1 cellular context compared by ENCODE assay signal in genomic region chr2:3606028-3606369, GRCh38.
TF ChIP-seq lines count a peak whose summit lies in the region.

No MANE protein-coding gene starts in this region.

TF ChIP-seq in HepG2, 621 proteins besides CTCF, POLR2A, EP300 and RAD21 (continues in another document):
- TF ChIP-seq, protein P1, sequence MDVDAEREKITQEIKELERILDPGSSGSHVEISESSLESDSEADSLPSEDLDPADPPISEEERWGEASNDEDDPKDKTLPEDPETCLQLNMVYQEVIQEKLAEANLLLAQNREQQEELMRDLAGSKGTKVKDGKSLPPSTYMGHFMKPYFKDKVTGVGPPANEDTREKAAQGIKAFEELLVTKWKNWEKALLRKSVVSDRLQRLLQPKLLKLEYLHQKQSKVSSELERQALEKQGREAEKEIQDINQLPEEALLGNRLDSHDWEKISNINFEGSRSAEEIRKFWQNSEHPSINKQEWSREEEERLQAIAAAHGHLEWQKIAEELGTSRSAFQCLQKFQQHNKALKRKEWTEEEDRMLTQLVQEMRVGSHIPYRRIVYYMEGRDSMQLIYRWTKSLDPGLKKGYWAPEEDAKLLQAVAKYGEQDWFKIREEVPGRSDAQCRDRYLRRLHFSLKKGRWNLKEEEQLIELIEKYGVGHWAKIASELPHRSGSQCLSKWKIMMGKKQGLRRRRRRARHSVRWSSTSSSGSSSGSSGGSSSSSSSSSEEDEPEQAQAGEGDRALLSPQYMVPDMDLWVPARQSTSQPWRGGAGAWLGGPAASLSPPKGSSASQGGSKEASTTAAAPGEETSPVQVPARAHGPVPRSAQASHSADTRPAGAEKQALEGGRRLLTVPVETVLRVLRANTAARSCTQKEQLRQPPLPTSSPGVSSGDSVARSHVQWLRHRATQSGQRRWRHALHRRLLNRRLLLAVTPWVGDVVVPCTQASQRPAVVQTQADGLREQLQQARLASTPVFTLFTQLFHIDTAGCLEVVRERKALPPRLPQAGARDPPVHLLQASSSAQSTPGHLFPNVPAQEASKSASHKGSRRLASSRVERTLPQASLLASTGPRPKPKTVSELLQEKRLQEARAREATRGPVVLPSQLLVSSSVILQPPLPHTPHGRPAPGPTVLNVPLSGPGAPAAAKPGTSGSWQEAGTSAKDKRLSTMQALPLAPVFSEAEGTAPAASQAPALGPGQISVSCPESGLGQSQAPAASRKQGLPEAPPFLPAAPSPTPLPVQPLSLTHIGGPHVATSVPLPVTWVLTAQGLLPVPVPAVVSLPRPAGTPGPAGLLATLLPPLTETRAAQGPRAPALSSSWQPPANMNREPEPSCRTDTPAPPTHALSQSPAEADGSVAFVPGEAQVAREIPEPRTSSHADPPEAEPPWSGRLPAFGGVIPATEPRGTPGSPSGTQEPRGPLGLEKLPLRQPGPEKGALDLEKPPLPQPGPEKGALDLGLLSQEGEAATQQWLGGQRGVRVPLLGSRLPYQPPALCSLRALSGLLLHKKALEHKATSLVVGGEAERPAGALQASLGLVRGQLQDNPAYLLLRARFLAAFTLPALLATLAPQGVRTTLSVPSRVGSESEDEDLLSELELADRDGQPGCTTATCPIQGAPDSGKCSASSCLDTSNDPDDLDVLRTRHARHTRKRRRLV (CRISPR knock-in tag; IDR thresholded peaks at IDR 0.05), result peak; percentile 8; the same call in 1 of the 2 replicates
- TF ChIP-seq NFATC3 (CRISPR knock-in tag; IDR thresholded peaks at IDR 0.05) (0 out of 2 replicates have a peak, but pooled peaks have one; percentile 6), FOSL1 (CRISPR knock-in tag; IDR thresholded peaks at IDR 0.05; ENCODE audit: borderline replicate concordance) (no peak), ZGPAT (CRISPR knock-in tag; IDR thresholded peaks at IDR 0.05) (no peak), ELF4 (CRISPR knock-in tag; IDR thresholded peaks at IDR 0.05; ENCODE audit: borderline replicate concordance) (no peak), ZNF788 (CRISPR knock-in tag; IDR thresholded peaks at IDR 0.05; ENCODE audit: borderline replicate concordance) (peak; percentile 35; the same call in 1 of the 2 replicates), ZNF776 (CRISPR knock-in tag; IDR thresholded peaks at IDR 0.05) (peak; percentile 62; the same call in 1 of the 2 replicates), ZNF678 (CRISPR knock-in tag; IDR thresholded peaks at IDR 0.05) (no peak), RBFOX2 (IDR thresholded peaks at IDR 0.05; ENCODE audit: low read depth, low read length) (peak; percentile 41; the same call in 1 of the 2 replicates), SALL1 (CRISPR knock-in tag; IDR thresholded peaks at IDR 0.05) (peak; percentile 1; the same call in 1 of the 2 replicates), SNAI1 (CRISPR knock-in tag; IDR thresholded peaks at IDR 0.05; ENCODE audit: borderline replicate concordance) (peak; percentile 62; the same call in 1 of the 2 replicates), SIX1 (CRISPR knock-in tag; IDR thresholded peaks at IDR 0.05; ENCODE audit: borderline replicate concordance) (no peak), ZSCAN30 (CRISPR knock-in tag; IDR thresholded peaks at IDR 0.05) (0 out of 2 replicates have a peak, but pooled peaks have one; percentile 25), SETDB1 (CRISPR knock-in tag; IDR thresholded peaks at IDR 0.05; ENCODE audit: borderline replicate concordance) (peak; percentile 14; the same call in 1 of the 2 replicates), KAT7 (CRISPR knock-in tag; IDR thresholded peaks at IDR 0.05; ENCODE audit: borderline replicate concordance) (no peak), ZFP90 (CRISPR knock-in tag; IDR thresholded peaks at IDR 0.05; ENCODE audit: borderline replicate concordance) (no peak), KDM5B (CRISPR knock-in tag; IDR thresholded peaks at IDR 0.05; ENCODE audit: borderline replicate concordance) (peak; percentile 59; the same call in 1 of the 2 replicates), ZXDC (CRISPR knock-in tag; IDR thresholded peaks at IDR 0.05) (no peak), SP2 (CRISPR knock-in tag; IDR thresholded peaks at IDR 0.05) (0 out of 2 replicates have a peak, but pooled peaks have one; percentile 37), PBX2 (CRISPR knock-in tag; IDR thresholded peaks at IDR 0.05) (no peak), HMG20B (CRISPR knock-in tag; conservative IDR thresholded peaks at IDR 0.05) (no peak), HMGA1 (CRISPR knock-in tag; conservative IDR thresholded peaks at IDR 0.05) (no peak), FOXC1 (CRISPR knock-in tag; IDR thresholded peaks at IDR 0.05; ENCODE audit: borderline replicate concordance) (0 out of 2 replicates have a peak, but pooled peaks have one; percentile 38), GFI1 (CRISPR knock-in tag; IDR thresholded peaks at IDR 0.05; ENCODE audit: borderline replicate concordance) (peak; percentile 8; the same call in 1 of the 2 replicates), MXD4 (CRISPR knock-in tag; IDR thresholded peaks at IDR 0.05) (0 out of 2 replicates have a peak, but pooled peaks have one; percentile 6), ZNF501 (CRISPR knock-in tag; IDR thresholded peaks at IDR 0.05) (peak; percentile 87), AGO2 (optimal IDR thresholded peaks at IDR 0.05; ENCODE audit: low read depth, low read length) (peak; percentile 89), ZBED4 (CRISPR knock-in tag; IDR thresholded peaks at IDR 0.05; ENCODE audit: borderline replicate concordance) (no peak)
- TF ChIP-seq, protein P2, sequence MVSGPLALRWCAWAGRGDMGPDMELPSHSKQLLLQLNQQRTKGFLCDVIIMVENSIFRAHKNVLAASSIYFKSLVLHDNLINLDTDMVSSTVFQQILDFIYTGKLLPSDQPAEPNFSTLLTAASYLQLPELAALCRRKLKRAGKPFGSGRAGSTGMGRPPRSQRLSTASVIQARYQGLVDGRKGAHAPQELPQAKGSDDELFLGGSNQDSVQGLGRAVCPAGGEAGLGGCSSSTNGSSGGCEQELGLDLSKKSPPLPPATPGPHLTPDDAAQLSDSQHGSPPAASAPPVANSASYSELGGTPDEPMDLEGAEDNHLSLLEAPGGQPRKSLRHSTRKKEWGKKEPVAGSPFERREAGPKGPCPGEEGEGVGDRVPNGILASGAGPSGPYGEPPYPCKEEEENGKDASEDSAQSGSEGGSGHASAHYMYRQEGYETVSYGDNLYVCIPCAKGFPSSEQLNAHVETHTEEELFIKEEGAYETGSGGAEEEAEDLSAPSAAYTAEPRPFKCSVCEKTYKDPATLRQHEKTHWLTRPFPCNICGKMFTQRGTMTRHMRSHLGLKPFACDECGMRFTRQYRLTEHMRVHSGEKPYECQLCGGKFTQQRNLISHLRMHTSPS (CRISPR knock-in tag; IDR thresholded peaks at IDR 0.05; ENCODE audit: low read depth), result no peak
- TF ChIP-seq, protein P3, sequence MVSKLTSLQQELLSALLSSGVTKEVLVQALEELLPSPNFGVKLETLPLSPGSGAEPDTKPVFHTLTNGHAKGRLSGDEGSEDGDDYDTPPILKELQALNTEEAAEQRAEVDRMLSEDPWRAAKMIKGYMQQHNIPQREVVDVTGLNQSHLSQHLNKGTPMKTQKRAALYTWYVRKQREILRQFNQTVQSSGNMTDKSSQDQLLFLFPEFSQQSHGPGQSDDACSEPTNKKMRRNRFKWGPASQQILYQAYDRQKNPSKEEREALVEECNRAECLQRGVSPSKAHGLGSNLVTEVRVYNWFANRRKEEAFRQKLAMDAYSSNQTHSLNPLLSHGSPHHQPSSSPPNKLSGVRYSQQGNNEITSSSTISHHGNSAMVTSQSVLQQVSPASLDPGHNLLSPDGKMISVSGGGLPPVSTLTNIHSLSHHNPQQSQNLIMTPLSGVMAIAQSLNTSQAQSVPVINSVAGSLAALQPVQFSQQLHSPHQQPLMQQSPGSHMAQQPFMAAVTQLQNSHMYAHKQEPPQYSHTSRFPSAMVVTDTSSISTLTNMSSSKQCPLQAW (CRISPR knock-in tag; IDR thresholded peaks at IDR 0.05), result peak; percentile 34; the same call in 1 of the 2 replicates
- TF ChIP-seq, protein P4, sequence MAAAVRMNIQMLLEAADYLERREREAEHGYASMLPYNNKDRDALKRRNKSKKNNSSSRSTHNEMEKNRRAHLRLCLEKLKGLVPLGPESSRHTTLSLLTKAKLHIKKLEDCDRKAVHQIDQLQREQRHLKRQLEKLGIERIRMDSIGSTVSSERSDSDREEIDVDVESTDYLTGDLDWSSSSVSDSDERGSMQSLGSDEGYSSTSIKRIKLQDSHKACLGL (CRISPR knock-in tag; IDR thresholded peaks at IDR 0.05), result peak; percentile 60; the same call in 1 of the 2 replicates
- TF ChIP-seq, protein P5, sequence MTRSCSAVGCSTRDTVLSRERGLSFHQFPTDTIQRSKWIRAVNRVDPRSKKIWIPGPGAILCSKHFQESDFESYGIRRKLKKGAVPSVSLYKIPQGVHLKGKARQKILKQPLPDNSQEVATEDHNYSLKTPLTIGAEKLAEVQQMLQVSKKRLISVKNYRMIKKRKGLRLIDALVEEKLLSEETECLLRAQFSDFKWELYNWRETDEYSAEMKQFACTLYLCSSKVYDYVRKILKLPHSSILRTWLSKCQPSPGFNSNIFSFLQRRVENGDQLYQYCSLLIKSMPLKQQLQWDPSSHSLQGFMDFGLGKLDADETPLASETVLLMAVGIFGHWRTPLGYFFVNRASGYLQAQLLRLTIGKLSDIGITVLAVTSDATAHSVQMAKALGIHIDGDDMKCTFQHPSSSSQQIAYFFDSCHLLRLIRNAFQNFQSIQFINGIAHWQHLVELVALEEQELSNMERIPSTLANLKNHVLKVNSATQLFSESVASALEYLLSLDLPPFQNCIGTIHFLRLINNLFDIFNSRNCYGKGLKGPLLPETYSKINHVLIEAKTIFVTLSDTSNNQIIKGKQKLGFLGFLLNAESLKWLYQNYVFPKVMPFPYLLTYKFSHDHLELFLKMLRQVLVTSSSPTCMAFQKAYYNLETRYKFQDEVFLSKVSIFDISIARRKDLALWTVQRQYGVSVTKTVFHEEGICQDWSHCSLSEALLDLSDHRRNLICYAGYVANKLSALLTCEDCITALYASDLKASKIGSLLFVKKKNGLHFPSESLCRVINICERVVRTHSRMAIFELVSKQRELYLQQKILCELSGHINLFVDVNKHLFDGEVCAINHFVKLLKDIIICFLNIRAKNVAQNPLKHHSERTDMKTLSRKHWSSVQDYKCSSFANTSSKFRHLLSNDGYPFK (CRISPR knock-in tag; IDR thresholded peaks at IDR 0.05; ENCODE audit: borderline replicate concordance), result 0 out of 2 replicates have a peak, but pooled peaks have one; percentile 21
